ENCODE assay signal across 12 cellular contexts in the genomic region with DNA sequence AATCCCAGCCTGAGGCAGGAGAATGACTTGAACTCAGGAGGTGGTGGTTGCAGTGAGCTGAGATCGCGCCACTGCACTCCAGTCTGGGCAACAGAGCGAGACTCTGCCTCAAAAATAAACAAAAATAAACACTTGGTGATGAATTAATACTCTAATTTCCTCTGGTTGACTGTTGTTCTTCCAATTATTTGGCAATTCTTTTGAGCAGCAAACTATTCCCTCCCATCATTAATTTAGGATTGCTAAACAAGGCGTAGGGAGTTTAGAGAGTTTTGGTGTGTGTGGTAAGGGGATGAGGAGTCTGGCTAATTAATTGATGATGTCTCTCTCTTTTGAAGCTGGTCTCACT. TPM values are rescaled to one million over a fixed set of nuclear protein-coding genes. Genes with fewer than 3 reads are reported as not detected.
DNase-seq lines count a peak whose midpoint lies in the region; ATAC-seq and TF ChIP-seq lines count a peak whose summit lies in the region.
"Had no signal": no experiment of that assay in that cellular context is flagged by ENCODE, and none has a peak within 500 bp of the region (broad histone marks: within the 10 kb centered on the region; RNA-seq: fewer than 3 reads in every experiment).

No MANE protein-coding gene starts in this region.

- intact Hi-C loops in dorsolateral prefrontal cortex (cut with DNase I), result no loop called here

- no peaks in the 10 kb centered on the region for H3K27me3 ChIP-seq in SJCRH30
- H3K27me3 ChIP-seq in skeletal muscle satellite cell (ENCODE audit: control insufficient read depth, insufficient read depth, low read length), result no peaks in the 10 kb centered on the region
- H3K27me3 ChIP-seq in dorsolateral prefrontal cortex, result no peaks in the 10 kb centered on the region
- H3K27me3 ChIP-seq: foreskin keratinocyte had no signal

- no peak for ATAC-seq in GM18517 (IDR thresholded peaks at IDR 0.05; ENCODE audit: unreplicated experiment)
- ATAC-seq in HG02970 (IDR thresholded peaks at IDR 0.05; ENCODE audit: low FRiP score, unreplicated experiment), result no peak

- H3K4me1 ChIP-seq in SJCRH30, result peaks cover 21% of the 10 kb centered on the region
- peaks cover 29% of the 10 kb centered on the region for H3K4me1 ChIP-seq in skeletal muscle satellite cell (ENCODE audit: control insufficient read depth, insufficient read depth, low read length)

- H3K9me3 ChIP-seq in SJCRH30 (replicated peaks) (no peaks in the 10 kb centered on the region), skeletal muscle satellite cell (replicated peaks; ENCODE audit: low read length) (no peaks in the 10 kb centered on the region)

- H3K27ac ChIP-seq in SJCRH30 (peak overlapping the region; percentile 97; the same call in 1 of the 2 replicates), dorsolateral prefrontal cortex (peak overlapping the region in 21 of 59 donors; percentile 3 to 95 (median 48))
- H3K27ac ChIP-seq: foreskin keratinocyte had no signal

- H3K36me3 ChIP-seq in SJCRH30, result peaks cover 4% of the 10 kb centered on the region; the same call in 1 of the 2 replicates
- H3K36me3 ChIP-seq in skeletal muscle satellite cell (ENCODE audit: insufficient read depth, low read length), result peaks cover 19% of the 10 kb centered on the region

- TF ChIP-seq CTCF in GM13977 (IDR thresholded peaks at IDR 0.05; ENCODE audit: extremely low read depth, insufficient read depth, missing control alignments) (no peak), GM10248 (IDR thresholded peaks at IDR 0.05; ENCODE audit: control extremely low read depth, extremely low read depth, low read depth, missing control alignments) (no peak), dorsolateral prefrontal cortex (IDR thresholded peaks at IDR 0.05 in 54 of 56, conservative IDR thresholded peaks at IDR 0.05 in 2 of 56; ENCODE audit: low read depth in 1 of 56, partially characterized antibody in 56 of 56) (no peak)

- peak overlapping the region; percentile 45 for H3K4me2 ChIP-seq in skeletal muscle satellite cell (ENCODE audit: low read length)

- CTCF ChIA-PET in GM10248 (lab: Yijun Ruan, JAX), result interaction anchor here (1.3 to 19.2 kb wide), 5 partner anchors 10 to 59 kb away, joined by 3 to 642 read pairs (median 80); no protein-coding TSS in a partner anchor

- H3K4me3 ChIP-seq in SJCRH30 (no peak overlapping the region), skeletal muscle satellite cell (ENCODE audit: low read length) (no peak overlapping the region), dorsolateral prefrontal cortex (no peak overlapping the region)

- POLR2A ChIA-PET in GM10248 (lab: Yijun Ruan, JAX), result no interaction called here

- in situ Hi-C loops in GM13977 (cut with MboI; ENCODE audit: low pct_unique_long_range_greater_than_20kb, low sequenced_read_pairs, unreplicated experiment), result no loop called here

- H3K9ac ChIP-seq in skeletal muscle satellite cell (ENCODE audit: low read depth, low read length), result peak overlapping the region; percentile 98

- DNase-seq in GM13977 (ENCODE audit: low spot score), result peak; percentile 11
- DNase-seq in SJCRH30, result no peak
- DNase-seq in fibroblast of gingiva (ENCODE audit: low read depth), result peak; percentile 46
- DNase-seq in GM10248 (ENCODE audit: extremely low spot score), result no peak
- DNase-seq in dorsolateral prefrontal cortex, result no peak
- DNase-seq: NCI-H2029 had no signal

RNA-seq across cellular contexts. Expression of gene ID1, which starts 2.7 kb away (rescaled TPM):
- 71.6 and 73.9 TPM in 2 replicates for total RNA-seq in SJCRH30 (2014; rRNA removed; shearing (Covaris generic))
- total RNA-seq in skeletal muscle satellite cell (2012; rRNA removed), result 159 and 207 TPM in 2 replicates
- 100 to 1,000 TPM in 1 of 120 experiments, 10 to 100 TPM in 117, 1 to 10 TPM in 2; 8.0 to 102 (median 36.9) TPM for total RNA-seq in dorsolateral prefrontal cortex

RNA-seq across cellular contexts. Expression of gene COX4I2, which starts 35.3 kb away (rescaled TPM):
- not detected in 2 replicates for total RNA-seq in SJCRH30 (2014; rRNA removed; shearing (Covaris generic))
- 0.44 and 0.76 TPM in 2 replicates for total RNA-seq in skeletal muscle satellite cell (2012; rRNA removed)
- total RNA-seq in dorsolateral prefrontal cortex, result 1 to 10 TPM in 73 of 120 experiments, under 1 TPM in 16, not detected in 31; 0.66 to 5.5 (median 1.8) TPM
- total RNA-seq: activated T-helper 1 cell treated with anti-CD3 and anti-CD28 coated beads, Interleukin-12 subunit alpha, Interleukin-12 subunit beta, Interleukin-2, Interleukin-4 antibody, amounts not matched to agents 30 ng/mL and 10 ng/mL and 1 ng/mL, durations not matched to agents 14 hours and 24 hours and 36 hours; foreskin keratinocyte; renal cortical epithelial cell had no signal

Comparison
In these comparisons a context has a peak if more than half of its experiments do, and no peak if none do; other contexts are left out.
1. DNase-seq: peak in GM13977 (single experiment) and fibroblast of gingiva (single experiment); none in SJCRH30 (0 of 2), GM10248 (single experiment) and dorsolateral prefrontal cortex (0 of 10).